ENCODE assay signal across 12 cellular contexts in genomic region chr2:111201214-111201613, GRCh38.
DNase-seq lines count a peak whose midpoint lies in the region; ATAC-seq, FAIRE-seq and TF ChIP-seq lines count a peak whose summit lies in the region.
"Had no signal": no experiment of that assay in that cellular context is flagged by ENCODE, and none has a peak within 500 bp of the region (broad histone marks: within the 10 kb centered on the region; RNA-seq: fewer than 3 reads in every experiment).

No MANE protein-coding gene starts in this region.

- H3K4me2 ChIP-seq in SU-DHL-6 (ENCODE audit: low read depth, low read length, poor library complexity, severe bottlenecking), result peak overlapping the region; percentile 13

- no peak overlapping the region for H2AFZ ChIP-seq in SU-DHL-6 (ENCODE audit: low read depth, low read length, severe bottlenecking)

- H3K9me3 ChIP-seq in SU-DHL-6 (ENCODE audit: insufficient read depth, low read length) (no peaks in the 10 kb centered on the region), tibial artery (no peaks in the 10 kb centered on the region)

- H3K36me3 ChIP-seq in SU-DHL-6 (ENCODE audit: low read length), result no peaks in the 10 kb centered on the region
- no peaks in the 10 kb centered on the region for H3K36me3 ChIP-seq in tibial artery

- FAIRE-seq in frontal cortex (lab: Jason Lieb, UNC), result no peak

- TF ChIP-seq CTCF in SU-DHL-6 (IDR thresholded peaks at IDR 0.05; ENCODE audit: insufficient read depth, low read length, poor library complexity, severe bottlenecking) (no peak), tibial artery (IDR thresholded peaks at IDR 0.05) (no peak)

- no peaks in the 10 kb centered on the region for H4K20me1 ChIP-seq in SU-DHL-6 (ENCODE audit: low read depth, low read length)

- intact Hi-C loops in tibial artery (cut with DNase I; ENCODE audit: low total_unique reads), result no loop called here

- no peak overlapping the region for H3K27ac ChIP-seq in SU-DHL-6 (ENCODE audit: low read depth, low read length)
- no peak overlapping the region for H3K27ac ChIP-seq in tibial artery
- no peak overlapping the region for H3K27ac ChIP-seq in substantia nigra (ENCODE audit: low read depth, low read length, poor library complexity, severe bottlenecking)
- no peak overlapping the region for H3K27ac ChIP-seq in caudate nucleus (ENCODE audit: low read depth, low read length)

- H3K9me2 ChIP-seq in SU-DHL-6 (replicated peaks; ENCODE audit: insufficient read depth, low read length), result no peaks in the 10 kb centered on the region

- H3F3A ChIP-seq in SU-DHL-6 (ENCODE audit: insufficient read depth), result no peaks in the 10 kb centered on the region

- ATAC-seq in GM18498 (IDR thresholded peaks at IDR 0.05; ENCODE audit: unreplicated experiment), result peak; percentile 81
- peak; percentile 85 for ATAC-seq in GM19452 (IDR thresholded peaks at IDR 0.05; ENCODE audit: unreplicated experiment)
- ATAC-seq in HG02973 (IDR thresholded peaks at IDR 0.05; ENCODE audit: unreplicated experiment), result peak; percentile 63

- DNase-seq in tibial artery (no peak), frontal cortex (ENCODE audit: low spot score in 2 of 2) (no peak), substantia nigra (lab: John Stamatoyannopoulos, UW) (no peak), caudate nucleus (lab: John Stamatoyannopoulos, UW) (no peak)
- DNase-seq: activated CD4-positive, alpha-beta T cell treated with anti-CD3 and anti-CD28 coated beads for 1 hour; GF-D8; KG1; stimulated activated CD4-positive, alpha-beta T cell treated with anti-CD3 and anti-CD28 coated beads, Interleukin-4, amount 100 ng/mL, for 4 hours had no signal

- no peaks in the 10 kb centered on the region for H3K79me2 ChIP-seq in SU-DHL-6 (ENCODE audit: insufficient read depth, low read length)

- H3K27me3 ChIP-seq in SU-DHL-6 (ENCODE audit: low read length) (no peaks in the 10 kb centered on the region), tibial artery (no peaks in the 10 kb centered on the region)

- H3K4me1 ChIP-seq in tibial artery, result no peaks in the 10 kb centered on the region

- H3K9ac ChIP-seq in SU-DHL-6 (ENCODE audit: low read length), result no peak overlapping the region

- H3K4me3 ChIP-seq in SU-DHL-6 (ENCODE audit: insufficient read depth, low read length, poor library complexity, severe bottlenecking) (no peak overlapping the region), tibial artery (no peak overlapping the region)
